1 cellular context compared by ENCODE assay signal in the genomic region with DNA sequence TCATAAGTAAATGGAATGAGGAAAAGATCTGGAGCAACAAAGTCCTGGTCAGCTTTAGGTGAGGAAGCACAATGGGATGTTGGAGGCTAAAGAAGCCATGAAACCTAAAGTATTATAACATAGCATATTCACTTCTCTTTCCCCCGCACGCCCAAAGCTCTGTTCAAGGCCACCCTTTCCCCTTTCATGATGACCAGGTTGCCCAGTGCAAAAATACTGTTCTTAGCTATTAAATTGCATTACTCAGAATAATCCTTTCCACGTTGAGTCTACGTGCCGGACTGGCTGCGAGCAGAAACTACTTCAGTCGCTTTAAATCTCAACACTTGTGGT.
TF ChIP-seq lines count a peak whose summit lies in the region.

No MANE protein-coding gene starts in this region.

TF ChIP-seq in GM12878, 131 proteins besides CTCF, POLR2A, EP300 and RAD21 (continued from another document):
- TF ChIP-seq, protein P1, sequence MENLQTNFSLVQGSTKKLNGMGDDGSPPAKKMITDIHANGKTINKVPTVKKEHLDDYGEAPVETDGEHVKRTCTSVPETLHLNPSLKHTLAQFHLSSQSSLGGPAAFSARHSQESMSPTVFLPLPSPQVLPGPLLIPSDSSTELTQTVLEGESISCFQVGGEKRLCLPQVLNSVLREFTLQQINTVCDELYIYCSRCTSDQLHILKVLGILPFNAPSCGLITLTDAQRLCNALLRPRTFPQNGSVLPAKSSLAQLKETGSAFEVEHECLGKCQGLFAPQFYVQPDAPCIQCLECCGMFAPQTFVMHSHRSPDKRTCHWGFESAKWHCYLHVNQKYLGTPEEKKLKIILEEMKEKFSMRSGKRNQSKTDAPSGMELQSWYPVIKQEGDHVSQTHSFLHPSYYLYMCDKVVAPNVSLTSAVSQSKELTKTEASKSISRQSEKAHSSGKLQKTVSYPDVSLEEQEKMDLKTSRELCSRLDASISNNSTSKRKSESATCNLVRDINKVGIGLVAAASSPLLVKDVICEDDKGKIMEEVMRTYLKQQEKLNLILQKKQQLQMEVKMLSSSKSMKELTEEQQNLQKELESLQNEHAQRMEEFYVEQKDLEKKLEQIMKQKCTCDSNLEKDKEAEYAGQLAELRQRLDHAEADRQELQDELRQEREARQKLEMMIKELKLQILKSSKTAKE (IDR thresholded peaks at IDR 0.05; ENCODE audit: low read depth, poor library complexity, severe bottlenecking), result peak; percentile 18
- TF ChIP-seq RUNX3 (IDR thresholded peaks at IDR 0.05; ENCODE audit: low read length) (peak; percentile 56), MEF2B (IDR thresholded peaks at IDR 0.05; ENCODE audit: partially characterized antibody, poor library complexity, severe bottlenecking) (peak; percentile 5), IKZF2 (IDR thresholded peaks at IDR 0.05) (no peak), BCL11A (IDR thresholded peaks at IDR 0.05; ENCODE audit: low read depth, low read length) (no peak), ZNF217 (IDR thresholded peaks at IDR 0.05) (no peak), POLR2AphosphoS5 (IDR thresholded peaks at IDR 0.05; ENCODE audit: low read length) (peak; percentile 68; the same call in 1 of the 2 replicates), CHD1 (IDR thresholded peaks at IDR 0.05; ENCODE audit: low read depth, low read length) (no peak)
- TF ChIP-seq, protein P2, sequence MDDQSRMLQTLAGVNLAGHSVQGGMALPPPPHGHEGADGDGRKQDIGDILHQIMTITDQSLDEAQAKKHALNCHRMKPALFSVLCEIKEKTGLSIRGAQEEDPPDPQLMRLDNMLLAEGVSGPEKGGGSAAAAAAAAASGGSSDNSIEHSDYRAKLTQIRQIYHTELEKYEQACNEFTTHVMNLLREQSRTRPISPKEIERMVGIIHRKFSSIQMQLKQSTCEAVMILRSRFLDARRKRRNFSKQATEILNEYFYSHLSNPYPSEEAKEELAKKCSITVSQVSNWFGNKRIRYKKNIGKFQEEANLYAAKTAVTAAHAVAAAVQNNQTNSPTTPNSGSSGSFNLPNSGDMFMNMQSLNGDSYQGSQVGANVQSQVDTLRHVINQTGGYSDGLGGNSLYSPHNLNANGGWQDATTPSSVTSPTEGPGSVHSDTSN (IDR thresholded peaks at IDR 0.05; ENCODE audit: insufficient replicate concordance, low read depth, low read length), result no peak
- TF ChIP-seq, protein P3, sequence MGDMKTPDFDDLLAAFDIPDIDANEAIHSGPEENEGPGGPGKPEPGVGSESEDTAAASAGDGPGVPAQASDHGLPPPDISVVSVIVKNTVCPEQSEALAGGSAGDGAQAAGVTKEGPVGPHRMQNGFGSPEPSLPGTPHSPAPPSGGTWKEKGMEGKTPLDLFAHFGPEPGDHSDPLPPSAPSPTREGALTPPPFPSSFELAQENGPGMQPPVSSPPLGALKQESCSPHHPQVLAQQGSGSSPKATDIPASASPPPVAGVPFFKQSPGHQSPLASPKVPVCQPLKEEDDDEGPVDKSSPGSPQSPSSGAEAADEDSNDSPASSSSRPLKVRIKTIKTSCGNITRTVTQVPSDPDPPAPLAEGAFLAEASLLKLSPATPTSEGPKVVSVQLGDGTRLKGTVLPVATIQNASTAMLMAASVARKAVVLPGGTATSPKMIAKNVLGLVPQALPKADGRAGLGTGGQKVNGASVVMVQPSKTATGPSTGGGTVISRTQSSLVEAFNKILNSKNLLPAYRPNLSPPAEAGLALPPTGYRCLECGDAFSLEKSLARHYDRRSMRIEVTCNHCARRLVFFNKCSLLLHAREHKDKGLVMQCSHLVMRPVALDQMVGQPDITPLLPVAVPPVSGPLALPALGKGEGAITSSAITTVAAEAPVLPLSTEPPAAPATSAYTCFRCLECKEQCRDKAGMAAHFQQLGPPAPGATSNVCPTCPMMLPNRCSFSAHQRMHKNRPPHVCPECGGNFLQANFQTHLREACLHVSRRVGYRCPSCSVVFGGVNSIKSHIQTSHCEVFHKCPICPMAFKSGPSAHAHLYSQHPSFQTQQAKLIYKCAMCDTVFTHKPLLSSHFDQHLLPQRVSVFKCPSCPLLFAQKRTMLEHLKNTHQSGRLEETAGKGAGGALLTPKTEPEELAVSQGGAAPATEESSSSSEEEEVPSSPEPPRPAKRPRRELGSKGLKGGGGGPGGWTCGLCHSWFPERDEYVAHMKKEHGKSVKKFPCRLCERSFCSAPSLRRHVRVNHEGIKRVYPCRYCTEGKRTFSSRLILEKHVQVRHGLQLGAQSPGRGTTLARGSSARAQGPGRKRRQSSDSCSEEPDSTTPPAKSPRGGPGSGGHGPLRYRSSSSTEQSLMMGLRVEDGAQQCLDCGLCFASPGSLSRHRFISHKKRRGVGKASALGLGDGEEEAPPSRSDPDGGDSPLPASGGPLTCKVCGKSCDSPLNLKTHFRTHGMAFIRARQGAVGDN (IDR thresholded peaks at IDR 0.05), result no peak
- TF ChIP-seq, protein P4, sequence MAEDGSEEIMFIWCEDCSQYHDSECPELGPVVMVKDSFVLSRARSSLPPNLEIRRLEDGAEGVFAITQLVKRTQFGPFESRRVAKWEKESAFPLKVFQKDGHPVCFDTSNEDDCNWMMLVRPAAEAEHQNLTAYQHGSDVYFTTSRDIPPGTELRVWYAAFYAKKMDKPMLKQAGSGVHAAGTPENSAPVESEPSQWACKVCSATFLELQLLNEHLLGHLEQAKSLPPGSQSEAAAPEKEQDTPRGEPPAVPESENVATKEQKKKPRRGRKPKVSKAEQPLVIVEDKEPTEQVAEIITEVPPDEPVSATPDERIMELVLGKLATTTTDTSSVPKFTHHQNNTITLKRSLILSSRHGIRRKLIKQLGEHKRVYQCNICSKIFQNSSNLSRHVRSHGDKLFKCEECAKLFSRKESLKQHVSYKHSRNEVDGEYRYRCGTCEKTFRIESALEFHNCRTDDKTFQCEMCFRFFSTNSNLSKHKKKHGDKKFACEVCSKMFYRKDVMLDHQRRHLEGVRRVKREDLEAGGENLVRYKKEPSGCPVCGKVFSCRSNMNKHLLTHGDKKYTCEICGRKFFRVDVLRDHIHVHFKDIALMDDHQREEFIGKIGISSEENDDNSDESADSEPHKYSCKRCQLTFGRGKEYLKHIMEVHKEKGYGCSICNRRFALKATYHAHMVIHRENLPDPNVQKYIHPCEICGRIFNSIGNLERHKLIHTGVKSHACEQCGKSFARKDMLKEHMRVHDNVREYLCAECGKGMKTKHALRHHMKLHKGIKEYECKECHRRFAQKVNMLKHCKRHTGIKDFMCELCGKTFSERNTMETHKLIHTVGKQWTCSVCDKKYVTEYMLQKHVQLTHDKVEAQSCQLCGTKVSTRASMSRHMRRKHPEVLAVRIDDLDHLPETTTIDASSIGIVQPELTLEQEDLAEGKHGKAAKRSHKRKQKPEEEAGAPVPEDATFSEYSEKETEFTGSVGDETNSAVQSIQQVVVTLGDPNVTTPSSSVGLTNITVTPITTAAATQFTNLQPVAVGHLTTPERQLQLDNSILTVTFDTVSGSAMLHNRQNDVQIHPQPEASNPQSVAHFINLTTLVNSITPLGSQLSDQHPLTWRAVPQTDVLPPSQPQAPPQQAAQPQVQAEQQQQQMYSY (CRISPR knock-in tag; IDR thresholded peaks at IDR 0.05), result no peak
